Comparison of ENCODE assay signal across 21 cellular contexts in the genomic region with DNA sequence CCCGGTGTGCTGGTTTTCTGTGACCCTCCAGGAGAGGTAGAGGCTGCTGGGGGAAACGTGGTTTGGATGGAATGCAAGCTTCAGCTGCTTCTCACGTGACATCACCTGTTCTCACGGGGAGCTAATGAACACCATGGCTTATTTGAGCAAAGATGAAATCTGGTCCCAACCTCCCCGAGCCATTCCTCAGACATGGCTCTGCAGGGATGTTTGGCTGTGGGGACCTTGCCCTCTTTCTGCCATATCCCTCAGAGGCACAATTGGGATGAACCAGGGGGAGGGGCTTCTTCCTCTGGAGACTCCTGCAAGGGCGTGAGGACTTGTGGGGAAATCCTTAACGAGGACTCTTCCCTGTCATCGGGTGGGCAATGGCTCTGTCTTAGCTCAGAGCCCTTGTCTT.
"Had no signal": no experiment of that assay in that cellular context is flagged by ENCODE, and none has a peak within 500 bp of the region (broad histone marks: within the 10 kb centered on the region; RNA-seq: fewer than 3 reads in every experiment).

No MANE protein-coding gene starts in this region.

- H3K4me1 Mint-ChIP-seq: IgD-negative memory B cell had no signal

- H3K27me3 Mint-ChIP-seq: IgD-negative memory B cell had no signal

- DNase-seq: Kasumi-1, MM.1S, NCI-H1092 treated with DMSO at 0.1 percent for 48 hours, NCI-H1436, NCI-H187, NCI-H2029, NCI-H2081 treated with DMSO at 0.1 percent for 48 hours, NCI-H2171, NCI-H226, NCI-H446, NCI-H510A, NCI-H524 treated with DMSO at 0.1 percent for 48 hours, NCI-H69, NCI-H774, RPMI8226, SHP77, SK-N-SH had no signal

- FAIRE-seq: HepG2, K562, RCC 7860 had no signal

- H3K4me3 ChIP-seq: K562 had no signal

- H3K9me3 Mint-ChIP-seq: IgD-negative memory B cell had no signal

- H3K4me3 Mint-ChIP-seq: IgD-negative memory B cell had no signal

- ATAC-seq: HepG2, K562 had no signal

- H3K27ac Mint-ChIP-seq: IgD-negative memory B cell had no signal

- H3K36me3 Mint-ChIP-seq: IgD-negative memory B cell had no signal
